In the genomic region with DNA sequence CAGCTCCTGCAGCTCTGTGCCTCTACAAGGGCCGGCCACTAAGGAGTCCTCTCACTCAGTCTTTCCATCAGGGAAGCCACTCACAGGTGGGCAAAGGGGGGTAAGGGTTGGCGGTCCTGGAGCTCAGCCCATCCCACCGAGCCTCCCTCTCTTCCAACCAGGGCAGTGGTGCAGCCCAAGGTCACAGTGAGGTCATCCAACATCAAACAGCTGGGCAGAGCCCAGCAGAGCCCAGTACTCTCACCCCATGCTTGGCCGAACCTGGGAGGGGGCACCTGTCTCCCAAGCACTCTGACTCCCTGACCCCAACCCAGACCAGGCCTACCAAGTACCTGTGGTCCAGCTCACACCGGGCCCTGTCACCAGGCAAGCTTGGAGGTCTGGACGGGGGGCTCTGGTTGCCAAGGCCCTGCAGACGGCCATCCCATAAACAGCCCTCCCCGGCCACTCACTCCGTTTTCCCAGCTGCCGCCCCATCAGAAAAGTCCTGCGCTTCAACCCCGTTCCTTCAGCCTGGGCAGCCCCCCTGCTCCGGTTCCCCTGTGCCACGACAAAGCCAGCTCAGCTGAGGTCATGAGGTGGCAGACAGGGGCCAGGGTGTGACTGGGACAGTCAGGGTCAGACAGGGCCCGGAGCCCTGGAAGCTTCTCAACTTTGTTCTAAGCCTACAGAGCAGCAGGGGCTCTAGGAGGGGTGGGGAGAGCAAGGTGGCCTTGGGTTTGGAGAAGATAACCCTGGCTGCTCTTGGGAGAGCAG, we compare ENCODE assay signal across 1 cellular context.
TF ChIP-seq lines count a peak whose summit lies in the region.

No MANE protein-coding gene starts in this region.

TF ChIP-seq in HepG2, 621 proteins besides CTCF, POLR2A, EP300 and RAD21:
- TF ChIP-seq ZNF598 (CRISPR knock-in tag; IDR thresholded peaks at IDR 0.05; ENCODE audit: borderline replicate concordance), result no peak
- TF ChIP-seq, protein P1, sequence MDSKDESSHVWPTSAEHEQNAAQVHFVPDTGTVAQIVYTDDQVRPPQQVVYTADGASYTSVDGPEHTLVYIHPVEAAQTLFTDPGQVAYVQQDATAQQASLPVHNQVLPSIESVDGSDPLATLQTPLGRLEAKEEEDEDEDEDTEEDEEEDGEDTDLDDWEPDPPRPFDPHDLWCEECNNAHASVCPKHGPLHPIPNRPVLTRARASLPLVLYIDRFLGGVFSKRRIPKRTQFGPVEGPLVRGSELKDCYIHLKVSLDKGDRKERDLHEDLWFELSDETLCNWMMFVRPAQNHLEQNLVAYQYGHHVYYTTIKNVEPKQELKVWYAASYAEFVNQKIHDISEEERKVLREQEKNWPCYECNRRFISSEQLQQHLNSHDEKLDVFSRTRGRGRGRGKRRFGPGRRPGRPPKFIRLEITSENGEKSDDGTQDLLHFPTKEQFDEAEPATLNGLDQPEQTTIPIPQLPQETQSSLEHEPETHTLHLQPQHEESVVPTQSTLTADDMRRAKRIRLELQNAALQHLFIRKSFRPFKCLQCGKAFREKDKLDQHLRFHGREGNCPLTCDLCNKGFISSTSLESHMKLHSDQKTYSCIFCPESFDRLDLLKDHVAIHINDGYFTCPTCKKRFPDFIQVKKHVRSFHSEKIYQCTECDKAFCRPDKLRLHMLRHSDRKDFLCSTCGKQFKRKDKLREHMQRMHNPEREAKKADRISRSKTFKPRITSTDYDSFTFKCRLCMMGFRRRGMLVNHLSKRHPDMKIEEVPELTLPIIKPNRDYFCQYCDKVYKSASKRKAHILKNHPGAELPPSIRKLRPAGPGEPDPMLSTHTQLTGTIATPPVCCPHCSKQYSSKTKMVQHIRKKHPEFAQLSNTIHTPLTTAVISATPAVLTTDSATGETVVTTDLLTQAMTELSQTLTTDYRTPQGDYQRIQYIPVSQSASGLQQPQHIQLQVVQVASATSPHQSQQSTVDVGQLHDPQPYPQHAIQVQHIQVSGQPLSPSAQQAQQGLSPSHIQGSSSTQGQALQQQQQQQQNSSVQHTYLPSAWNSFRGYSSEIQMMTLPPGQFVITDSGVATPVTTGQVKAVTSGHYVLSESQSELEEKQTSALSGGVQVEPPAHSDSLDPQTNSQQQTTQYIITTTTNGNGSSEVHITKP (CRISPR knock-in tag; IDR thresholded peaks at IDR 0.05; ENCODE audit: low read depth), result peak; percentile 80; the same call in 1 of the 2 replicates
- TF ChIP-seq ZNF616 (CRISPR knock-in tag; IDR thresholded peaks at IDR 0.05; ENCODE audit: low read depth), result no peak
- TF ChIP-seq, protein P2, sequence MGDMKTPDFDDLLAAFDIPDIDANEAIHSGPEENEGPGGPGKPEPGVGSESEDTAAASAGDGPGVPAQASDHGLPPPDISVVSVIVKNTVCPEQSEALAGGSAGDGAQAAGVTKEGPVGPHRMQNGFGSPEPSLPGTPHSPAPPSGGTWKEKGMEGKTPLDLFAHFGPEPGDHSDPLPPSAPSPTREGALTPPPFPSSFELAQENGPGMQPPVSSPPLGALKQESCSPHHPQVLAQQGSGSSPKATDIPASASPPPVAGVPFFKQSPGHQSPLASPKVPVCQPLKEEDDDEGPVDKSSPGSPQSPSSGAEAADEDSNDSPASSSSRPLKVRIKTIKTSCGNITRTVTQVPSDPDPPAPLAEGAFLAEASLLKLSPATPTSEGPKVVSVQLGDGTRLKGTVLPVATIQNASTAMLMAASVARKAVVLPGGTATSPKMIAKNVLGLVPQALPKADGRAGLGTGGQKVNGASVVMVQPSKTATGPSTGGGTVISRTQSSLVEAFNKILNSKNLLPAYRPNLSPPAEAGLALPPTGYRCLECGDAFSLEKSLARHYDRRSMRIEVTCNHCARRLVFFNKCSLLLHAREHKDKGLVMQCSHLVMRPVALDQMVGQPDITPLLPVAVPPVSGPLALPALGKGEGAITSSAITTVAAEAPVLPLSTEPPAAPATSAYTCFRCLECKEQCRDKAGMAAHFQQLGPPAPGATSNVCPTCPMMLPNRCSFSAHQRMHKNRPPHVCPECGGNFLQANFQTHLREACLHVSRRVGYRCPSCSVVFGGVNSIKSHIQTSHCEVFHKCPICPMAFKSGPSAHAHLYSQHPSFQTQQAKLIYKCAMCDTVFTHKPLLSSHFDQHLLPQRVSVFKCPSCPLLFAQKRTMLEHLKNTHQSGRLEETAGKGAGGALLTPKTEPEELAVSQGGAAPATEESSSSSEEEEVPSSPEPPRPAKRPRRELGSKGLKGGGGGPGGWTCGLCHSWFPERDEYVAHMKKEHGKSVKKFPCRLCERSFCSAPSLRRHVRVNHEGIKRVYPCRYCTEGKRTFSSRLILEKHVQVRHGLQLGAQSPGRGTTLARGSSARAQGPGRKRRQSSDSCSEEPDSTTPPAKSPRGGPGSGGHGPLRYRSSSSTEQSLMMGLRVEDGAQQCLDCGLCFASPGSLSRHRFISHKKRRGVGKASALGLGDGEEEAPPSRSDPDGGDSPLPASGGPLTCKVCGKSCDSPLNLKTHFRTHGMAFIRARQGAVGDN (CRISPR knock-in tag; IDR thresholded peaks at IDR 0.05), result peak; percentile 7; the same call in 1 of the 2 replicates
- TF ChIP-seq, protein P3, sequence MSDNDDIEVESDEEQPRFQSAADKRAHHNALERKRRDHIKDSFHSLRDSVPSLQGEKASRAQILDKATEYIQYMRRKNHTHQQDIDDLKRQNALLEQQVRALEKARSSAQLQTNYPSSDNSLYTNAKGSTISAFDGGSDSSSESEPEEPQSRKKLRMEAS (IDR thresholded peaks at IDR 0.05), result 0 out of 2 replicates have a peak, but pooled peaks have one; percentile 8
- TF ChIP-seq, protein P4, sequence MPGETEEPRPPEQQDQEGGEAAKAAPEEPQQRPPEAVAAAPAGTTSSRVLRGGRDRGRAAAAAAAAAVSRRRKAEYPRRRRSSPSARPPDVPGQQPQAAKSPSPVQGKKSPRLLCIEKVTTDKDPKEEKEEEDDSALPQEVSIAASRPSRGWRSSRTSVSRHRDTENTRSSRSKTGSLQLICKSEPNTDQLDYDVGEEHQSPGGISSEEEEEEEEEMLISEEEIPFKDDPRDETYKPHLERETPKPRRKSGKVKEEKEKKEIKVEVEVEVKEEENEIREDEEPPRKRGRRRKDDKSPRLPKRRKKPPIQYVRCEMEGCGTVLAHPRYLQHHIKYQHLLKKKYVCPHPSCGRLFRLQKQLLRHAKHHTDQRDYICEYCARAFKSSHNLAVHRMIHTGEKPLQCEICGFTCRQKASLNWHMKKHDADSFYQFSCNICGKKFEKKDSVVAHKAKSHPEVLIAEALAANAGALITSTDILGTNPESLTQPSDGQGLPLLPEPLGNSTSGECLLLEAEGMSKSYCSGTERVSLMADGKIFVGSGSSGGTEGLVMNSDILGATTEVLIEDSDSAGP (CRISPR knock-in tag; IDR thresholded peaks at IDR 0.05; ENCODE audit: borderline replicate concordance), result 0 out of 2 replicates have a peak, but pooled peaks have one; percentile 17
- TF ChIP-seq, protein P5, sequence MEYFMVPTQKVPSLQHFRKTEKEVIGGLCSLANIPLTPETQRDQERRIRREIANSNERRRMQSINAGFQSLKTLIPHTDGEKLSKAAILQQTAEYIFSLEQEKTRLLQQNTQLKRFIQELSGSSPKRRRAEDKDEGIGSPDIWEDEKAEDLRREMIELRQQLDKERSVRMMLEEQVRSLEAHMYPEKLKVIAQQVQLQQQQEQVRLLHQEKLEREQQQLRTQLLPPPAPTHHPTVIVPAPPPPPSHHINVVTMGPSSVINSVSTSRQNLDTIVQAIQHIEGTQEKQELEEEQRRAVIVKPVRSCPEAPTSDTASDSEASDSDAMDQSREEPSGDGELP (IDR thresholded peaks at IDR 0.05; ENCODE audit: borderline replicate concordance, low read depth), result peak; percentile 41; the same call in 1 of the 2 replicates
- 0 out of 2 replicates have a peak, but pooled peaks have one; percentile 34 for TF ChIP-seq CHD4 (IDR thresholded peaks at IDR 0.05; ENCODE audit: borderline replicate concordance, low read length)
